Comparison of ENCODE assay signal across 33 cellular contexts in the genomic region with DNA sequence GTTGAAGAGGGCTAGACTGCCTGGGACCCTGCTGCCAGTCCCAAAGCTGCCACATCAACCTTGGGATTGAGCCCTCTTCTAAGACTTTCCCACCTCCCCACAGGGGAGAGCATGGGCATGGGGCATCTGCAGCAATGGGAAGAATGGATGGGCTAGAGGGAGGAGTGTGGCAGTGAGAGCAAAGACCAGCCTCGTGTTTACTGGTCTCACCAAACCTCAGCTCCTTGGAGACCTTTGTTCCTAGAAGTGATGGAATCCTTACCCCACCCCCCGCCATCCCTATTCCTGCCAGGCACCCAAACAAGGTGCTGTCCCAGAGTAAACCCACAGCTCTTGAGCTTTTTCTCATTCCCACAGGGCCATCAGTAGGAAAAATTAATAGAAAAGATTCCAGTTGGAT. TPM values are rescaled to one million over a fixed set of nuclear protein-coding genes. Genes with fewer than 3 reads are reported as not detected.
A peak's percentile ranks its signal among the peaks of the same experiment; 100 is the strongest.
DNase-seq lines count a peak whose midpoint lies in the region; ATAC-seq and TF ChIP-seq lines count a peak whose summit lies in the region.
"Had no signal": no experiment of that assay in that cellular context is flagged by ENCODE, and none has a peak within 500 bp of the region (broad histone marks: within the 10 kb centered on the region; RNA-seq: fewer than 3 reads in every experiment).

No MANE protein-coding gene starts in this region.

- TF ChIP-seq CTCF in nephron progenitor cell (IDR thresholded peaks at IDR 0.05) = no peak

- no peak for DNase-seq in activated naive CD8-positive, alpha-beta T cell treated with anti-CD3 and anti-CD28 coated beads, Interleukin-2, amount 50 U/mL, for 24 hours
- peak; percentile 23 for DNase-seq in astrocyte of the hippocampus (ENCODE audit: low read depth, low spot score)
- no peak for DNase-seq in nephron progenitor cell
- no peak for DNase-seq in NCI-H2029 treated with DMSO at 0.1 percent for 48 hours (lab: John Stamatoyannopoulos, UW)
- no peak for DNase-seq in cerebellar nuclear complex (lab: John Stamatoyannopoulos, UW)
- DNase-seq in mesenteric fat pad (ENCODE audit: low spot score) = no peak
- DNase-seq: activated CD4-positive, alpha-beta T cell treated with anti-CD3 and anti-CD28 coated beads, Interleukin-2, amount 10 ng/mL, durations not matched to agents 7 days and 5 days; activated naive CD4-positive, alpha-beta T cell treated with Interleukin-2 at 50 U/mL for 16 hours; activated T-cell treated with anti-CD3 and anti-CD28 coated beads, Interleukin-2, amount 50 U/mL, for 1 hour; anterior cingulate cortex; effector CD8-positive, alpha-beta T cell; HCEC 1CT; lower lobe of right lung; NCI-H1436; NCI-H748 treated with DMSO at 0.1 percent for 48 hours; RPMI8226; SJCRH30; spleen; stimulated activated CD4-positive, alpha-beta T cell treated with anti-CD3 and anti-CD28 coated beads, Interleukin-2, amount 100 ng/mL, for 24 hours; stimulated activated naive CD8-positive, alpha-beta T cell treated with anti-CD3 and anti-CD28 coated beads, Interleukin-15, Interleukin-2, amounts not matched to agents 100 U/mL and 50 U/mL, for 24 hours; SW 1271 had no signal

- no peak overlapping the region for H3K4me3 Mint-ChIP-seq in activated naive CD8-positive, alpha-beta T cell
- H3K4me3 Mint-ChIP-seq in activated naive CD8-positive, alpha-beta T cell treated with anti-CD3 and anti-CD28 coated beads, Interleukin-2, amount 50 U/mL, for 24 hours = no peak overlapping the region
- H3K4me3 Mint-ChIP-seq in nephron progenitor cell = no peak overlapping the region
- H3K4me3 Mint-ChIP-seq: activated CD4-positive, alpha-beta T cell treated with anti-CD3 and anti-CD28 coated beads, Interleukin-2, amount 10 ng/mL, durations not matched to agents 7 days and 5 days; B cell; natural killer cell treated with Interleukin-12 subunit alpha and Interleukin-12 subunit beta and Interleukin-15 and Interleukin-18, amount 100 ng/mL, for 72 hours; WTC11 had no signal

- no peak for ATAC-seq in activated naive CD8-positive, alpha-beta T cell treated with anti-CD3 and anti-CD28 coated beads, Interleukin-2, amount 50 U/mL, for 24 hours
- no peak for ATAC-seq in HG03095 (IDR thresholded peaks at IDR 0.05; ENCODE audit: unreplicated experiment)
- ATAC-seq: lower lobe of right lung; natural killer cell treated with Interleukin-12 subunit alpha and Interleukin-12 subunit beta and Interleukin-15 and Interleukin-18, amount 100 ng/mL, for 72 hours; stimulated activated naive CD8-positive, alpha-beta T cell treated with anti-CD3 and anti-CD28 coated beads, Interleukin-15, Interleukin-2, amounts not matched to agents 100 U/mL and 50 U/mL, for 24 hours; WTC11 had no signal

- H3K4me1 Mint-ChIP-seq in activated naive CD8-positive, alpha-beta T cell (ENCODE audit: low read depth) = peaks cover 69% of the 10 kb centered on the region
- peaks cover 57% of the 10 kb centered on the region for H3K4me1 Mint-ChIP-seq in activated naive CD8-positive, alpha-beta T cell treated with anti-CD3 and anti-CD28 coated beads, Interleukin-2, amount 50 U/mL, for 24 hours
- peaks cover 61% of the 10 kb centered on the region for H3K4me1 Mint-ChIP-seq in nephron progenitor cell

- H3K9me3 Mint-ChIP-seq in activated naive CD8-positive, alpha-beta T cell (ENCODE audit: low read depth) = no peaks in the 10 kb centered on the region
- no peaks in the 10 kb centered on the region for H3K9me3 Mint-ChIP-seq in activated naive CD8-positive, alpha-beta T cell treated with anti-CD3 and anti-CD28 coated beads, Interleukin-2, amount 50 U/mL, for 24 hours
- no peaks in the 10 kb centered on the region for H3K9me3 Mint-ChIP-seq in nephron progenitor cell
- H3K9me3 Mint-ChIP-seq: activated CD4-positive, alpha-beta T cell treated with anti-CD3 and anti-CD28 coated beads, Interleukin-2, amount 10 ng/mL, durations not matched to agents 7 days and 5 days; natural killer cell treated with Interleukin-12 subunit alpha and Interleukin-12 subunit beta and Interleukin-15 and Interleukin-18, amount 100 ng/mL, for 72 hours; WTC11 had no signal

- no peaks in the 10 kb centered on the region for H3K36me3 Mint-ChIP-seq in activated naive CD8-positive, alpha-beta T cell
- no peaks in the 10 kb centered on the region for H3K36me3 Mint-ChIP-seq in activated naive CD8-positive, alpha-beta T cell treated with anti-CD3 and anti-CD28 coated beads, Interleukin-2, amount 50 U/mL, for 24 hours (ENCODE audit: low read depth)
- H3K36me3 Mint-ChIP-seq in nephron progenitor cell (ENCODE audit: low read depth) = no peaks in the 10 kb centered on the region
- H3K36me3 Mint-ChIP-seq: natural killer cell treated with Interleukin-12 subunit alpha and Interleukin-12 subunit beta and Interleukin-15 and Interleukin-18, amount 100 ng/mL, for 72 hours; WTC11 had no signal

- peak overlapping the region; percentile 86 for H3K27ac Mint-ChIP-seq in activated naive CD8-positive, alpha-beta T cell
- H3K27ac Mint-ChIP-seq in activated naive CD8-positive, alpha-beta T cell treated with anti-CD3 and anti-CD28 coated beads, Interleukin-2, amount 50 U/mL, for 24 hours = no peak overlapping the region
- H3K27ac Mint-ChIP-seq in nephron progenitor cell = peak overlapping the region; percentile 42

- H3K27me3 Mint-ChIP-seq in activated naive CD8-positive, alpha-beta T cell = no peaks in the 10 kb centered on the region
- no peaks in the 10 kb centered on the region for H3K27me3 Mint-ChIP-seq in activated naive CD8-positive, alpha-beta T cell treated with anti-CD3 and anti-CD28 coated beads, Interleukin-2, amount 50 U/mL, for 24 hours
- H3K27me3 Mint-ChIP-seq in nephron progenitor cell (ENCODE audit: low read depth, poor library complexity) = peaks cover 4% of the 10 kb centered on the region
- H3K27me3 Mint-ChIP-seq: activated CD4-positive, alpha-beta T cell treated with anti-CD3 and anti-CD28 coated beads, Interleukin-2, amount 10 ng/mL, durations not matched to agents 7 days and 5 days; B cell had no signal

RNA-seq across cellular contexts. Expression of a gene that starts 20.0 kb away (rescaled TPM):
- total RNA-seq in mesenteric fat pad = 0.58 TPM
- total RNA-seq: lower lobe of right lung; natural killer cell treated with Interleukin-12 subunit alpha and Interleukin-12 subunit beta and Interleukin-15 and Interleukin-18, amount 100 ng/mL, for 72 hours; SJCRH30; urinary bladder had no signal

RNA-seq across cellular contexts. Expression of a gene that starts 28.1 kb away (rescaled TPM):
- 212 TPM for total RNA-seq in mesenteric fat pad
- total RNA-seq: SJCRH30 had no signal

RNA-seq across cellular contexts. Expression of a gene that starts 59.6 kb away (rescaled TPM):
- not detected for total RNA-seq in mesenteric fat pad
- total RNA-seq: A673; activated CD4-positive, alpha-beta T cell treated with anti-CD3 and anti-CD28 coated beads, Interleukin-2, amount 10 ng/mL, durations not matched to agents 7 days and 5 days; B cell; bronchial epithelial cell; hepatocyte; lower lobe of right lung; mononuclear cell; natural killer cell treated with Interleukin-12 subunit alpha and Interleukin-12 subunit beta and Interleukin-15 and Interleukin-18, amount 100 ng/mL, for 72 hours; right atrium auricular region; SJCRH30; spleen; temporal lobe; urinary bladder had no signal
